ENCODE assay signal across 7 cellular contexts in the genomic region with DNA sequence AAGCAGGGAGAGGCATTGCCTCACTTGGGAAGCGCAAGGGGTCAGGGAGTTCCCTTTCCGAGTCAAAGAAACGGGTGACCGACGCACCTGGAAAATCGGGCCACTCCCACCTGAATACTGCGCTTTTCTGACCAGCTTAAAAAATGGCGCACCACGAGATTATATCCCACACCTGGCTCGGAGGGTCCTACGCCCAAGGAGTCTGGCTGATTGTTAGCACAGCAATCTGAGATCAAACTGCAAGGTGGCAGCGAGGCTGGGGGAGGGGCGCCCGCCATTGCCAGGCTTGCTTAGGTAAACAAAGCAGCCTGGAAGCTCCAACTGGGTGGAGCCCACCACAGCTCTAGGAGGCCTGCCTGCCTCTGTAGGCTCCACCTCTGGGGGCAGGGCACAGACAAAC.
A peak's percentile ranks its signal among the peaks of the same experiment; 100 is the strongest.
DNase-seq lines count a peak whose midpoint lies in the region; ATAC-seq, FAIRE-seq and TF ChIP-seq lines count a peak whose summit lies in the region.
"Not testable (repeated sequence)": the region's sequence is repeated elsewhere in the genome, so short reads cannot be mapped to it uniquely, and the experiment has no call there.

No MANE protein-coding gene starts in this region.

- not testable (repeated sequence) for H3K4me2 ChIP-seq in H9 (ENCODE audit: insufficient read depth, insufficient read length, low read length)
- H3K4me2 ChIP-seq in PC-9 (peak overlapping the region; percentile 88), K562 (ENCODE audit: insufficient read depth, low read length) (peak overlapping the region; percentile 52)

- H3K27ac ChIP-seq in H9 (ENCODE audit: insufficient read length, low read depth, low read length); K562 (ENCODE audit: extremely low read depth, low read depth, low read length); kidney (ENCODE audit: low read depth in 2 of 2, low read length in 2 of 2): not testable (repeated sequence)
- H3K27ac ChIP-seq in PC-9, result peak overlapping the region; percentile 67

- H3K27ac Mint-ChIP-seq in H9, result peak overlapping the region in 2 of 3 experiments; percentile 83 to 91; a peak in 2 of 7 replicates

- CTCF ChIA-PET in PC-9 (lab: Charles Lee); K562 (lab: Yijun Ruan, JAX; ENCODE audit: low intra/inter-chr PET ratio): not testable (repeated sequence)

- H3K23ac ChIP-seq in H9 (ENCODE audit: insufficient read length, low read depth, low read length), result not testable (repeated sequence)

- not testable (repeated sequence) for H3K79me2 ChIP-seq in H9 (ENCODE audit: insufficient read depth, low read length); K562 (ENCODE audit: control insufficient read depth, insufficient read depth, low read length)
- H3K79me2 ChIP-seq in PC-9 (ENCODE audit: low read depth), result peaks cover 21% of the 10 kb centered on the region; the same call in 1 of the 2 replicates

- H3K36me3 Mint-ChIP-seq in H9 (ENCODE audit: insufficient read depth in 1 of 3, low read depth in 3 of 3), result not testable (repeated sequence)

- H3K36me3 ChIP-seq in PC-9 (ENCODE audit: low read depth), result peaks cover 14% of the 10 kb centered on the region; the same call in 1 of the 2 replicates
- H3K36me3 ChIP-seq in K562 (ENCODE audit: control insufficient read depth, insufficient read depth, low read length); kidney (ENCODE audit: control insufficient read depth in 1 of 2, insufficient read depth in 2 of 2, low read length in 2 of 2): not testable (repeated sequence)

- H3T11ph ChIP-seq in H9 (ENCODE audit: low read length), result not testable (repeated sequence)

- not testable (repeated sequence) for TF ChIP-seq POLR2A in K562 (conservative IDR thresholded peaks at IDR 0.05)

- POLR2A ChIA-PET in PC-9 (lab: Charles Lee; ENCODE audit: unreplicated experiment); K562 (lab: Yijun Ruan, JAX): not testable (repeated sequence)

- no CpG with 5 or more reads among the region's 14 CpGs for WGBS in H9 (ENCODE audit: extremely low coverage, insufficient read length, low lambda C conversion rate)
- under 1% methylated on average over 13 of the region's 14 CpGs for WGBS in K562 (ENCODE audit: insufficient coverage, low coverage, missing lambda C conversion rate)

- H2AK5ac ChIP-seq in H9 (ENCODE audit: insufficient read length, low read length), result not testable (repeated sequence)

- intact Hi-C loops in PC-9 (cut with micrococcal nuclease; ENCODE audit: unreplicated experiment); K562 (cut with micrococcal nuclease); kidney (cut with DNase I): not testable (repeated sequence)

- not testable (repeated sequence) for H4K8ac ChIP-seq in H9 (replicated peaks; ENCODE audit: insufficient read length, low read depth, low read length)

- not testable (repeated sequence) for H2BK120ac ChIP-seq in H9 (ENCODE audit: low read depth, low read length, poor library complexity, severe bottlenecking)

- not testable (repeated sequence) for H3K9ac ChIP-seq in H9 (ENCODE audit: extremely low read depth, insufficient read length, low read length); K562 (ENCODE audit: insufficient read depth in 1 of 2, low read depth in 2 of 2, low read length in 2 of 2); kidney (ENCODE audit: low read length in 2 of 2)

- not testable (repeated sequence) for H2AFZ ChIP-seq in H9 (ENCODE audit: low read length)
- H2AFZ ChIP-seq in PC-9 (peak overlapping the region; percentile 86), K562 (ENCODE audit: low read depth, low read length) (peak overlapping the region; percentile 72; the same call in 1 of the 2 replicates)

- not testable (repeated sequence) for H3K9me1 ChIP-seq in K562 (ENCODE audit: control insufficient read depth, insufficient read depth, low read length)

- H3K23me2 ChIP-seq in H9 (ENCODE audit: insufficient read length, low read depth, low read length, poor library complexity, severe bottlenecking), result not testable (repeated sequence)

- peak overlapping the region in 1 of 2 experiments; percentile 54; a peak in 2 of 5 replicates for H3K4me3 Mint-ChIP-seq in H9

- H2BK12ac ChIP-seq in H9 (ENCODE audit: insufficient read length, low read depth, low read length), result not testable (repeated sequence)

- not testable (repeated sequence) for H4K5ac ChIP-seq in H9 (ENCODE audit: insufficient read length, low read depth, low read length)

- not testable (repeated sequence) for H3K79me1 ChIP-seq in H9 (ENCODE audit: insufficient read depth, low read depth, low read length, poor library complexity, severe bottlenecking)

- peak overlapping the region; percentile 79 for H3K18ac ChIP-seq in H9 (ENCODE audit: insufficient read length, low read depth, low read length)

- H2BK15ac ChIP-seq in H9 (ENCODE audit: low read depth, low read length), result not testable (repeated sequence)

- H2BK5ac ChIP-seq in H9 (ENCODE audit: insufficient read length, low read length), result not testable (repeated sequence)

- H2BK20ac ChIP-seq in H9 (ENCODE audit: low read depth, low read length, poor library complexity, severe bottlenecking), result not testable (repeated sequence)

- not testable (repeated sequence) for H3F3A ChIP-seq in PC-9 (ENCODE audit: insufficient read depth, low read depth)

- peaks cover 2 to 11% of the 10 kb centered on the region in 2 experiments; a peak in 2 of 4 replicates for H3K4me1 Mint-ChIP-seq in H9

- ATAC-seq in K562, result not testable (repeated sequence)

- H3K9me3 Mint-ChIP-seq in H9, result not testable (repeated sequence)

- H3K9me2 ChIP-seq in PC-9 (ENCODE audit: insufficient read depth), result not testable (repeated sequence)

- not testable (repeated sequence) for H3K56ac ChIP-seq in H9 (ENCODE audit: insufficient read length, low read depth, low read length)

- H3K4me3 ChIP-seq in PC-9 (peak overlapping the region; percentile 86), K562 (peak overlapping the region; percentile 6; the same call in 1 of the 2 replicates)
- not testable (repeated sequence) for H3K4me3 ChIP-seq in kidney (ENCODE audit: low read length in 2 of 2)

- H3K9me3 ChIP-seq in H9 (ENCODE audit: control insufficient read depth, low read depth, low read length); PC-9 (ENCODE audit: insufficient read depth, low read depth); K562 (replicated peaks; ENCODE audit: control insufficient read depth, insufficient read depth, low read depth, low read length); kidney (ENCODE audit: control insufficient read depth in 1 of 2, low read length in 2 of 2): not testable (repeated sequence)

- in situ Hi-C loops in K562 (cut with MboI), result not testable (repeated sequence)

- DNase-seq in DMS53 (lab: John Stamatoyannopoulos, UW), result peak; percentile 60
- DNase-seq in H9, result peak; percentile 51
- DNase-seq in NCI-H1417 (lab: John Stamatoyannopoulos, UW), result peak in 2 of 3 experiments; percentile 53 to 66
- peak; percentile 11 to 45 for DNase-seq in NCI-H526 (lab: John Stamatoyannopoulos, UW)
- peak in 1 of 2 experiments; percentile 58 for DNase-seq in PC-9
- DNase-seq in K562 (ENCODE audit: extremely low read depth in 1 of 4, low spot score in 3 of 4), result not testable (repeated sequence)
- peak; percentile 26 for DNase-seq in kidney

- not testable (repeated sequence) for H3K27me3 ChIP-seq in H9 (ENCODE audit: insufficient read depth, low read length); PC-9 (ENCODE audit: insufficient read depth, low read depth); K562 (ENCODE audit: control insufficient read depth in 2 of 2, insufficient read depth in 2 of 2, low read length in 2 of 2)

- not testable (repeated sequence) for H3K4me1 ChIP-seq in H9 (ENCODE audit: insufficient read depth, low read length); K562 (replicated peaks in 1 of 2; ENCODE audit: control insufficient read depth in 2 of 2, insufficient read depth in 2 of 2, low read length in 2 of 2); kidney (ENCODE audit: control insufficient read depth in 1 of 2, insufficient read depth in 1 of 2, low read depth in 1 of 2, low read length in 2 of 2)
- peaks cover 14% of the 10 kb centered on the region; the same call in 1 of the 2 replicates for H3K4me1 ChIP-seq in PC-9 (replicated peaks; ENCODE audit: insufficient read depth)

- not testable (repeated sequence) for TF ChIP-seq EP300 in K562 (IDR thresholded peaks at IDR 0.05; ENCODE audit: low read length)

- H4K91ac ChIP-seq in H9 (ENCODE audit: insufficient read length, low read depth, low read length), result not testable (repeated sequence)

- not testable (repeated sequence) for H4K20me1 ChIP-seq in H9 (ENCODE audit: control insufficient read depth, insufficient read depth, insufficient read length); PC-9 (ENCODE audit: insufficient read depth); K562 (replicated peaks; ENCODE audit: control insufficient read depth, insufficient read depth, low read length)

- not testable (repeated sequence) for H3K27me3 Mint-ChIP-seq in H9 (ENCODE audit: low read depth)

- not testable (repeated sequence) for TF ChIP-seq RAD21 in K562 (CRISPR knock-in tag; conservative IDR thresholded peaks at IDR 0.05 in 1 of 2, IDR thresholded peaks at IDR 0.05 in 1 of 2)

- H3K4ac ChIP-seq in H9 (ENCODE audit: low read depth, low read length), result not testable (repeated sequence)

- FAIRE-seq in K562 (lab: Jason Lieb, UNC); kidney (lab: Jason Lieb, UNC): not testable (repeated sequence)

- not testable (repeated sequence) for BruUV-seq in PC-9 (replicated peaks; lab: Mats Ljungman, UMichigan); K562 (replicated peaks; lab: Mats Ljungman, UMichigan)

- TF ChIP-seq CTCF in H9 (conservative IDR thresholded peaks at IDR 0.05); PC-9 (conservative IDR thresholded peaks at IDR 0.05); K562 (IDR thresholded peaks at IDR 0.05 in 2 of 3, conservative IDR thresholded peaks at IDR 0.05 in 1 of 3; ENCODE audit: insufficient read depth in 2 of 3, low read depth in 1 of 3, low read length in 3 of 3); kidney (IDR thresholded peaks at IDR 0.05; ENCODE audit: borderline replicate concordance, extremely low read depth, insufficient read depth): not testable (repeated sequence)

- not testable (repeated sequence) for H3K14ac ChIP-seq in H9 (ENCODE audit: insufficient read depth, low read length)

TF ChIP-seq in K562, 482 proteins besides CTCF, POLR2A, EP300 and RAD21:
- TF ChIP-seq NRF1 (conservative IDR thresholded peaks at IDR 0.05 in 1 of 2, IDR thresholded peaks at IDR 0.05 in 1 of 2) (peak; percentile 20 to 29; a peak in 1 of 4 replicates), FOXA3 (CRISPR knock-in tag; conservative IDR thresholded peaks at IDR 0.05 in 1 of 2, IDR thresholded peaks at IDR 0.05 in 1 of 2) (peak in 1 of 2 experiments; percentile 54; a peak in 2 of 4 replicates)
TF ChIP-seq in K562: peak in this region for 2; not testable (repeated sequence) for 480.
